20 cellular contexts compared by ENCODE assay signal in the genomic region with DNA sequence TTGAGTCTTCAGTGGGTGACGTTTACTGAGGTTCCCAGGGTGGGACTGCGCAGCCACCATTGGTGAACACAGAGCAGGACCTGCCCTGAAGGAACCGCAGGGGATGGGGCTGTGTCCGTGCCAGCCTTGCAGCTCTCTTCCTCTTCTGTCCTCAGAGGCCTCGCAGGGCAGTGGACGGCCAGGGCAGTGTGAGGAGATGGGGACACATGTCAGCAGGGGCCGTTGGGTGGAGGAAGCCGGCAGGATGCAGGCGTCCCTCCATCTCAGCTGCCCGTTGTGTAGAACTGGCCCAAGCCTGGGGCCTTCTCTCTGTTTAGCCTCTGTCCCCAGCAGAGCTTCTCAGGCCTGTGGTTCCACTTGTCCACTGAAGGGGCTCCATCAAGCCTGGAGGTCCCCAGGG. TPM values are rescaled to one million over a fixed set of nuclear protein-coding genes. Genes with fewer than 3 reads are reported as not detected.
"Had no signal": no experiment of that assay in that cellular context is flagged by ENCODE, and none has a peak within 500 bp of the region (broad histone marks: within the 10 kb centered on the region; RNA-seq: fewer than 3 reads in every experiment).

No MANE protein-coding gene starts in this region.

- H3K9me3 ChIP-seq: left ventricle myocardium inferior, lower lobe of right lung, ovary, prostate gland, suprapubic skin, thoracic aorta, tibial artery, uterus had no signal

- H3K27ac ChIP-seq: left ventricle myocardium inferior, lower lobe of right lung, ovary, prostate gland, skin epidermis, suprapubic skin, thoracic aorta, tibial artery, uterus had no signal

- H3K36me3 ChIP-seq: left ventricle myocardium inferior, lower lobe of right lung, ovary, prostate gland, suprapubic skin, thoracic aorta, tibial artery, uterus had no signal

- H3K4me1 ChIP-seq: lower lobe of right lung had no signal

- DNase-seq: hippocampal formation; immature natural killer cell; left ventricle myocardium inferior; lower lobe of right lung; mammary epithelial cell; mesenchymal stem cell; naive thymus-derived CD8-positive, alpha-beta T cell; nucleus accumbens; retina; stimulated activated CD4-positive, alpha-beta T cell treated with anti-CD3 and anti-CD28 coated beads, Interleukin-4, amount 100 ng/mL, for 24 hours; stimulated activated naive CD4-positive, alpha-beta T cell; trophoblast cell; uterus had no signal

- H3K4me3 ChIP-seq: left ventricle myocardium inferior, lower lobe of right lung, ovary, prostate gland, skin epidermis, suprapubic skin, thoracic aorta, tibial artery, uterus had no signal

- H3K27me3 ChIP-seq: ovary, tibial artery, uterus had no signal

RNA-seq across cellular contexts. Expression of gene SMOC2, which starts 53.6 kb away (rescaled TPM):
- total RNA-seq: kidney epithelial cell; mammary epithelial cell; naive thymus-derived CD8-positive, alpha-beta T cell had no signal
- polyA plus RNA-seq: immature natural killer cell; mammary epithelial cell; naive thymus-derived CD8-positive, alpha-beta T cell had no signal
